2 cellular contexts compared by ENCODE assay signal in the genomic region with DNA sequence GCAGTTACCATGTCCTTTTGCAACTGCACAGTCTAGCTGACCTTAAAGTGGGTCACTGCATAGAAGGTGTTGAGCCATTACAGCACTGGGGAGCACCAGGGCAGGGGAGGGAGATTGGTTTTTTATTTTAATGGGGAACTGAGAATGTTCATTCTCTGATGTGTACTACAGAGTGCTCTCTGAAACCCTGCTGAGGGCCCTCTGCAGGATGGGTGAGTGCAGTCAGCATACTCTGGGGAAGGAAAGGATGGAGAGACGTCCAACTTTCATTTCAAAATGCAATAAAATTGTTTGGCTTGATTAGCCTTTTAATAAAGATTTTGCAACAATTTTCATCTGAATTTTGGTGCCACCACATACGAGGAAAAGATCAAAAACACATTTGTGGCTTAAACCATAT.
TF ChIP-seq lines count a peak whose summit lies in the region.

No MANE protein-coding gene starts in this region.

TF ChIP-seq in A549, 52 proteins besides CTCF, POLR2A, EP300 and RAD21 (continued from another document):
- TF ChIP-seq, protein P1, sequence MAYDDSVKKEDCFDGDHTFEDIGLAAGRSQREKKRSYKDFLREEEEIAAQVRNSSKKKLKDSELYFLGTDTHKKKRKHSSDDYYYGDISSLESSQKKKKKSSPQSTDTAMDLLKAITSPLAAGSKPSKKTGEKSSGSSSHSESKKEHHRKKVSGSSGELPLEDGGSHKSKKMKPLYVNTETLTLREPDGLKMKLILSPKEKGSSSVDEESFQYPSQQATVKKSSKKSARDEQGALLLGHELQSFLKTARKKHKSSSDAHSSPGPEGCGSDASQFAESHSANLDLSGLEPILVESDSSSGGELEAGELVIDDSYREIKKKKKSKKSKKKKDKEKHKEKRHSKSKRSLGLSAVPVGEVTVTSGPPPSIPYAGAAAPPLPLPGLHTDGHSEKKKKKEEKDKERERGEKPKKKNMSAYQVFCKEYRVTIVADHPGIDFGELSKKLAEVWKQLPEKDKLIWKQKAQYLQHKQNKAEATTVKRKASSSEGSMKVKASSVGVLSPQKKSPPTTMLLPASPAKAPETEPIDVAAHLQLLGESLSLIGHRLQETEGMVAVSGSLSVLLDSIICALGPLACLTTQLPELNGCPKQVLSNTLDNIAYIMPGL (CRISPR knock-in tag; IDR thresholded peaks at IDR 0.05; ENCODE audit: borderline replicate concordance), result no peak
- TF ChIP-seq CHD4 (IDR thresholded peaks at IDR 0.05; ENCODE audit: borderline replicate concordance) (no peak), TFCP2L1 (CRISPR knock-in tag; IDR thresholded peaks at IDR 0.05) (no peak), MAFK (IDR thresholded peaks at IDR 0.05; ENCODE audit: partially characterized antibody) (no peak), NR3C1 (IDR thresholded peaks at IDR 0.05) (no peak), PHF8 (IDR thresholded peaks at IDR 0.05; ENCODE audit: borderline replicate concordance, low read depth) (no peak), TP53 (CRISPR knock-in tag; IDR thresholded peaks at IDR 0.05) (no peak)
- TF ChIP-seq, protein P2, sequence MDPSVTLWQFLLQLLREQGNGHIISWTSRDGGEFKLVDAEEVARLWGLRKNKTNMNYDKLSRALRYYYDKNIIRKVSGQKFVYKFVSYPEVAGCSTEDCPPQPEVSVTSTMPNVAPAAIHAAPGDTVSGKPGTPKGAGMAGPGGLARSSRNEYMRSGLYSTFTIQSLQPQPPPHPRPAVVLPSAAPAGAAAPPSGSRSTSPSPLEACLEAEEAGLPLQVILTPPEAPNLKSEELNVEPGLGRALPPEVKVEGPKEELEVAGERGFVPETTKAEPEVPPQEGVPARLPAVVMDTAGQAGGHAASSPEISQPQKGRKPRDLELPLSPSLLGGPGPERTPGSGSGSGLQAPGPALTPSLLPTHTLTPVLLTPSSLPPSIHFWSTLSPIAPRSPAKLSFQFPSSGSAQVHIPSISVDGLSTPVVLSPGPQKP (IDR thresholded peaks at IDR 0.05; ENCODE audit: low read depth, low read length), result no peak

TF ChIP-seq in GM12878, 131 proteins besides CTCF, POLR2A, EP300 and RAD21 (continued from another document):
- TF ChIP-seq, protein P3, sequence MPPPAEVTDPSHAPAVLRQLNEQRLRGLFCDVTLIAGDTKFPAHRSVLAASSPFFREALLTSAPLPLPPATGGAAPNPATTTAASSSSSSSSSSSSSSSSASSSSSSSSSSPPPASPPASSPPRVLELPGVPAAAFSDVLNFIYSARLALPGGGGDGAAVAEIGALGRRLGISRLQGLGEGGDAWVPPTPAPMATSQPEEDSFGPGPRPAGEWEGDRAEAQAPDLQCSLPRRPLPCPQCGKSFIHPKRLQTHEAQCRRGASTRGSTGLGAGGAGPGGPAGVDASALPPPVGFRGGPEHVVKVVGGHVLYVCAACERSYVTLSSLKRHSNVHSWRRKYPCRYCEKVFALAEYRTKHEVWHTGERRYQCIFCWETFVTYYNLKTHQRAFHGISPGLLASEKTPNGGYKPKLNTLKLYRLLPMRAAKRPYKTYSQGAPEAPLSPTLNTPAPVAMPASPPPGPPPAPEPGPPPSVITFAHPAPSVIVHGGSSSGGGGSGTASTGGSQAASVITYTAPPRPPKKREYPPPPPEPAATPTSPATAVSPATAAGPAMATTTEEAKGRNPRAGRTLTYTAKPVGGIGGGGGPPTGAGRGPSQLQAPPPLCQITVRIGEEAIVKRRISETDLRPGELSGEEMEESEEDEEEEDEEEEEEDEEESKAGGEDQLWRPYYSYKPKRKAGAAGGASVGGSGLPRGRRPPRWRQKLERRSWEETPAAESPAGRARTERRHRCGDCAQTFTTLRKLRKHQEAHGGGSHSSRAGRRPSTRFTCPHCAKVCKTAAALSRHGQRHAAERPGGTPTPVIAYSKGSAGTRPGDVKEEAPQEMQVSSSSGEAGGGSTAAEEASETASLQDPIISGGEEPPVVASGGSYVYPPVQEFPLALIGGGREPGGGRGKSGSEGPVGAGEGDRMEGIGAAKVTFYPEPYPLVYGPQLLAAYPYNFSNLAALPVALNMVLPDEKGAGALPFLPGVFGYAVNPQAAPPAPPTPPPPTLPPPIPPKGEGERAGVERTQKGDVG (CRISPR knock-in tag; IDR thresholded peaks at IDR 0.05), result no peak
